8 cellular contexts compared by ENCODE assay signal in the genomic region with DNA sequence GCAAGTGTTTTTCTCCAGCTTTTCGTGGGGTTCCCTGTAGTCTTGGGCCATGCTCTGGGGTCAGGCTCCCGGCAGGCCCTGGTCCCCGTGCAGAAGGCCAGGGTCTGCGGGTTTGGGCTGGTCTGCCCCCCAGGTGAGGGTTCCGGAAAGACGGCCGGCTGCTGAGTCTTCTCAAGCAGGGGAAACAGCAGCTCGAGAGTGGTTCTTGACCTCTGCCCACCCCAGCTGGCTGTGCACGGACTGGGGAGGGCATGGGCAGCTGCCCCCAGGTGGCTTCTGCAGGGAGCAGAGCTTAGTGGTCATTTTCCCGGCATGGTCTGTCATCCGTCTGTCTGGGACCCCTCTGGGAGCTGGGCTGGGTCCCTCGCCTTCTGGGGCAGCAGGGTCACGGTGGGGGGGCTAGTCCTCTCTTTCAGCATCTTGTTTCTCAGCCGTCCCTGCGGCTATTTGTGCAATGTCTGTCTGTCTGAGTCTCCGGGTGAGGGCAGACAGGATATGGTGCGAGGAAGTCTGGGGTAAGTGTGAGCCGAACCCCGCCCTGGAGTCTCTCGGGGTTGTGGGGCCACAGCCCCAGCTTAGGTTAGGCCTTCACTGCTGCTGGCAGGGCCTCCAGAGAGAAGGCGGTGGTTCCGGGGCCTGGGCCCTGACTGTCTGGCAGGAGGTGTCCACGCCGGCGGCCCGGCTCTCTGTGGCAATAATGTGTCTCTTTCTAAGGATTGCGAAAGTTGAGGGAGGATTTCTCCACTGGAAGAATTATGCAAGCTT. TPM values are rescaled to one million over a fixed set of nuclear protein-coding genes. Genes with fewer than 3 reads are reported as not detected.
DNase-seq lines count a peak whose midpoint lies in the region; ATAC-seq lines count a peak whose summit lies in the region.

No MANE protein-coding gene starts in this region.

- peak; percentile 70 for ATAC-seq in left ventricle myocardium superior
- peak; percentile 80 for ATAC-seq in sciatic nerve
- ATAC-seq in GM21526 (IDR thresholded peaks at IDR 0.05; ENCODE audit: low FRiP score, unreplicated experiment) = no peak
- ATAC-seq in GM18873 (IDR thresholded peaks at IDR 0.05; ENCODE audit: low FRiP score, unreplicated experiment) = no peak

- intact Hi-C loops in left ventricle myocardium superior (cut with micrococcal nuclease) = no loop called here
- intact Hi-C loops in sciatic nerve (cut with DNase I) = loop anchor here (10.0 kb wide), 1 partner anchor 61 kb away; no protein-coding TSS in a partner anchor

- DNase-seq in GM19238 (ENCODE audit: insufficient read length, low spot score) (peak; percentile 76), SKM-1 treated with dmso at 0.1 percent for 144 hours (lab: John Stamatoyannopoulos, UW; ENCODE audit: unreplicated experiment) (peak; percentile 99), amniotic stem cell (lab: John Stamatoyannopoulos, UW) (peak; percentile 35), left ventricle myocardium superior (peak; percentile 93), sciatic nerve (ENCODE audit: low spot score) (peak; percentile 91), NCI-H146 treated with DMSO at 0.1 percent for 48 hours (lab: John Stamatoyannopoulos, UW; ENCODE audit: unreplicated experiment) (no peak)

RNA-seq across cellular contexts. Expression of a gene that starts 6.1 kb away (rescaled TPM):
- total RNA-seq in left ventricle myocardium superior = 35.3 TPM
- 108 TPM for total RNA-seq in sciatic nerve

RNA-seq across cellular contexts. Expression of a gene that starts 39.6 kb away (rescaled TPM):
- total RNA-seq in left ventricle myocardium superior (38.4 TPM), sciatic nerve (43.0 TPM)

Comparison
In these comparisons a context has a peak if more than half of its experiments do, and no peak if none do; other contexts are left out.
1. ATAC-seq: peak in left ventricle myocardium superior (single experiment) and sciatic nerve (single experiment); none in GM21526 (single experiment) and GM18873 (single experiment).